ENCODE assay signal across 21 cellular contexts in genomic region chr3:13199899-13200451, GRCh38.
"Had no signal": no experiment of that assay in that cellular context is flagged by ENCODE, and none has a peak within 500 bp of the region (broad histone marks: within the 10 kb centered on the region; RNA-seq: fewer than 3 reads in every experiment).

No MANE protein-coding gene starts in this region.

- H3K4me2 ChIP-seq: hepatocyte had no signal

- H3K79me2 ChIP-seq: hepatocyte had no signal

- H3K36me3 Mint-ChIP-seq: natural killer cell treated with Interleukin-12 subunit alpha and Interleukin-12 subunit beta and Interleukin-15 and Interleukin-18, amount 100 ng/mL, for 72 hours had no signal

- H3K9me3 ChIP-seq: ascending aorta, psoas muscle, suprapubic skin, transverse colon had no signal

- H3K9me3 Mint-ChIP-seq: activated CD4-positive, alpha-beta memory T cell treated with anti-CD3 and anti-CD28 coated beads, Interleukin-2, amount 10 ng/mL, durations not matched to agents 7 days and 5 days; activated naive CD4-positive, alpha-beta T cell treated with anti-CD3 and anti-CD28 coated beads for 36 hours; activated T-cell treated with anti-CD3 and anti-CD28 coated beads, Interleukin-2, amount 50 U/mL, for 24 hours; activated T-helper 2 cell treated with anti-CD3 and anti-CD28 coated beads, Interferon-gamma antibody, Interleukin-2, Interleukin-4, amounts not matched to agents 10 μg/mL and 5 μg/mL and 100 μg/mL, durations not matched to agents 14 hours and 24 hours and 36 hours; natural killer cell treated with Interleukin-12 subunit alpha and Interleukin-12 subunit beta and Interleukin-15 and Interleukin-18, amount 100 ng/mL, for 72 hours; stimulated activated naive CD8-positive, alpha-beta T cell treated with anti-CD3 and anti-CD28 coated beads, Interleukin-15, amount 100 ng/mL, for 72 hours had no signal

- H3K36me3 ChIP-seq: ascending aorta, suprapubic skin, transverse colon had no signal

- H3K4me3 Mint-ChIP-seq: activated CD4-positive, alpha-beta memory T cell treated with anti-CD3 and anti-CD28 coated beads, Interleukin-2, amount 10 ng/mL, durations not matched to agents 7 days and 5 days; activated naive CD4-positive, alpha-beta T cell treated with anti-CD3 and anti-CD28 coated beads for 36 hours; activated T-cell treated with anti-CD3 and anti-CD28 coated beads, Interleukin-2, amount 50 U/mL, for 24 hours; natural killer cell treated with Interleukin-12 subunit alpha and Interleukin-12 subunit beta and Interleukin-15 and Interleukin-18, amount 100 ng/mL, for 72 hours; stimulated activated naive CD8-positive, alpha-beta T cell treated with anti-CD3 and anti-CD28 coated beads, Interleukin-15, amount 100 ng/mL, for 72 hours had no signal

- H3K4me3 ChIP-seq: ascending aorta, hepatocyte, psoas muscle, SK-N-MC, skin epidermis, suprapubic skin, transverse colon had no signal

- H3K4me1 ChIP-seq: ascending aorta, psoas muscle, transverse colon had no signal

- DNase-seq: activated CD4-positive, alpha-beta memory T cell treated with anti-CD3 and anti-CD28 coated beads, Interleukin-2, amount 10 ng/mL, durations not matched to agents 7 days and 5 days; activated CD4-positive, alpha-beta T cell treated with anti-CD3 and anti-CD28 coated beads for 4 hours; activated naive CD4-positive, alpha-beta T cell treated with anti-CD3 and anti-CD28 coated beads for 36 hours; activated T-cell treated with anti-CD3 and anti-CD28 coated beads, Interleukin-2, amount 50 U/mL, for 24 hours; cortex of kidney; psoas muscle; right cardiac atrium; stimulated activated CD4-positive, alpha-beta T cell treated with anti-CD3 and anti-CD28 coated beads, Interleukin-15, amount 100 ng/mL, for 24 hours; stimulated activated CD4-positive, alpha-beta T cell treated with anti-CD3 and anti-CD28 coated beads, Interleukin-2, amount 100 ng/mL, for 48 hours; stimulated activated naive CD8-positive, alpha-beta T cell treated with anti-CD3 and anti-CD28 coated beads, Interleukin-15, amount 100 ng/mL, for 72 hours; transverse colon had no signal

- FAIRE-seq: endometrium, TTC549 had no signal

- H2AFZ ChIP-seq: hepatocyte had no signal

- H3K27ac ChIP-seq: ascending aorta, hepatocyte, psoas muscle, SK-N-MC, skin epidermis, suprapubic skin, transverse colon had no signal

- H3K27ac Mint-ChIP-seq: activated CD4-positive, alpha-beta memory T cell treated with anti-CD3 and anti-CD28 coated beads, Interleukin-2, amount 10 ng/mL, durations not matched to agents 7 days and 5 days; activated naive CD4-positive, alpha-beta T cell treated with anti-CD3 and anti-CD28 coated beads for 36 hours; activated T-cell treated with anti-CD3 and anti-CD28 coated beads, Interleukin-2, amount 50 U/mL, for 24 hours; activated T-helper 2 cell treated with anti-CD3 and anti-CD28 coated beads, Interferon-gamma antibody, Interleukin-2, Interleukin-4, amounts not matched to agents 10 μg/mL and 5 μg/mL and 100 μg/mL, durations not matched to agents 14 hours and 24 hours and 36 hours; natural killer cell treated with Interleukin-12 subunit alpha and Interleukin-12 subunit beta and Interleukin-15 and Interleukin-18, amount 100 ng/mL, for 72 hours; stimulated activated naive CD8-positive, alpha-beta T cell treated with anti-CD3 and anti-CD28 coated beads, Interleukin-15, amount 100 ng/mL, for 72 hours had no signal

- H3K27me3 ChIP-seq: ascending aorta, hepatocyte had no signal

- ATAC-seq: esophagus mucosa; natural killer cell treated with Interleukin-12 subunit alpha and Interleukin-12 subunit beta and Interleukin-15 and Interleukin-18, amount 100 ng/mL, for 72 hours; psoas muscle; right cardiac atrium; stimulated activated naive CD8-positive, alpha-beta T cell treated with anti-CD3 and anti-CD28 coated beads, Interleukin-15, amount 100 ng/mL, for 72 hours had no signal
